ENCODE assay signal across 15 cellular contexts in genomic region chr10:18341063-18341462, GRCh38.
A peak's percentile ranks its signal among the peaks of the same experiment; 100 is the strongest.
DNase-seq lines count a peak whose midpoint lies in the region; ATAC-seq and TF ChIP-seq lines count a peak whose summit lies in the region.
"Had no signal": no experiment of that assay in that cellular context is flagged by ENCODE, and none has a peak within 500 bp of the region (broad histone marks: within the 10 kb centered on the region; RNA-seq: fewer than 3 reads in every experiment).

No MANE protein-coding gene starts in this region.

- no peak for ATAC-seq in HG03442 (IDR thresholded peaks at IDR 0.05; ENCODE audit: unreplicated experiment)
- no peak for ATAC-seq in GM21528 (IDR thresholded peaks at IDR 0.05; ENCODE audit: low FRiP score, unreplicated experiment)
- ATAC-seq: activated CD8-positive, alpha-beta memory T cell treated with anti-CD3 and anti-CD28 coated beads, Interleukin-2, amount 10 ng/mL, durations not matched to agents 7 days and 5 days; HCT116; stimulated activated naive CD8-positive, alpha-beta T cell treated with anti-CD3 and anti-CD28 coated beads, Interleukin-15, amount 100 ng/mL, for 72 hours had no signal

- H3K79me2 ChIP-seq in SK-N-SH (ENCODE audit: insufficient read depth): no peaks in the 10 kb centered on the region

- 28 to 29% methylated on average over 1 of the region's 1 CpG for WGBS in tibial nerve, 2 donors
- WGBS in SK-N-SH (ENCODE audit: low lambda C conversion rate): 67% methylated on average over 1 of the region's 1 CpG

- H4K20me1 ChIP-seq in SK-N-SH (ENCODE audit: insufficient read depth): no peaks in the 10 kb centered on the region

- H3K36me3 ChIP-seq in ascending aorta (no peaks in the 10 kb centered on the region), mucosa of rectum (ENCODE audit: control insufficient read depth in 2 of 2, insufficient read depth in 2 of 2, low read length in 2 of 2) (no peaks in the 10 kb centered on the region), tibial nerve (no peaks in the 10 kb centered on the region), SK-N-SH (replicated peaks in 1 of 2; ENCODE audit: control insufficient read depth in 1 of 2, insufficient read depth in 2 of 2, low read length in 1 of 2) (no peaks in the 10 kb centered on the region), HAP-1 (replicated peaks) (no peaks in the 10 kb centered on the region)
- H3K36me3 ChIP-seq: prostate gland, SJSA1 had no signal

- TF ChIP-seq EP300 in tibial nerve (IDR thresholded peaks at IDR 0.05): no peak
- no peak for TF ChIP-seq EP300 in SK-N-SH (IDR thresholded peaks at IDR 0.05; ENCODE audit: borderline replicate concordance in 1 of 2, low read depth in 1 of 2, low read length in 1 of 2)

- H3K27me3 ChIP-seq in ascending aorta (no peaks in the 10 kb centered on the region), mucosa of rectum (ENCODE audit: control insufficient read depth in 2 of 2, insufficient read depth in 2 of 2, low read length in 2 of 2) (no peaks in the 10 kb centered on the region), tibial nerve (no peaks in the 10 kb centered on the region), SK-N-SH (ENCODE audit: insufficient read depth) (no peaks in the 10 kb centered on the region), HAP-1 (ENCODE audit: low read depth) (no peaks in the 10 kb centered on the region)
- H3K27me3 ChIP-seq: SJSA1 had no signal

- no peaks in the 10 kb centered on the region for H3K4me1 ChIP-seq in ascending aorta
- no peaks in the 10 kb centered on the region for H3K4me1 ChIP-seq in mucosa of rectum (ENCODE audit: control insufficient read depth in 2 of 2, insufficient read depth in 2 of 2, low read length in 2 of 2)
- no peaks in the 10 kb centered on the region for H3K4me1 ChIP-seq in tibial nerve
- no peaks in the 10 kb centered on the region; a peak in 1 of 4 replicates for H3K4me1 ChIP-seq in SK-N-SH (ENCODE audit: control insufficient read depth in 1 of 2, insufficient read depth in 2 of 2, low read depth in 1 of 2, low read length in 1 of 2)
- peaks cover 8% of the 10 kb centered on the region for H3K4me1 ChIP-seq in HAP-1
- H3K4me1 ChIP-seq: prostate gland, SJSA1 had no signal

- in situ Hi-C loops in HAP-1 (cut with MboI; ENCODE audit: low sequenced_read_pairs): no loop called here

- no peak for TF ChIP-seq POLR2A in tibial nerve (IDR thresholded peaks at IDR 0.05)

- no peak for TF ChIP-seq CTCF in ascending aorta (IDR thresholded peaks at IDR 0.05)
- no peak for TF ChIP-seq CTCF in fibroblast of mammary gland (conservative IDR thresholded peaks at IDR 0.05; ENCODE audit: control insufficient read depth, insufficient read depth, low read depth, low read length)
- TF ChIP-seq CTCF in tibial nerve (IDR thresholded peaks at IDR 0.05): no peak
- TF ChIP-seq CTCF in SK-N-SH (IDR thresholded peaks at IDR 0.05): no peak

- TF ChIP-seq RAD21 in SK-N-SH (IDR thresholded peaks at IDR 0.05; ENCODE audit: low read length): no peak

- CTCF ChIA-PET in SK-N-SH (lab: Yijun Ruan, JAX): interaction anchor here (0.9 to 1.6 kb wide), 4 partner anchors 12 to 29 kb away, joined by 3 read pairs; no protein-coding TSS in a partner anchor

- H3K9me3 ChIP-seq in ascending aorta (no peaks in the 10 kb centered on the region), mucosa of rectum (ENCODE audit: control insufficient read depth in 2 of 2, low read length in 2 of 2) (no peaks in the 10 kb centered on the region), tibial nerve (no peaks in the 10 kb centered on the region), SK-N-SH (no peaks in the 10 kb centered on the region), HAP-1 (no peaks in the 10 kb centered on the region)
- H3K9me3 ChIP-seq: prostate gland, SJSA1 had no signal

- peak overlapping the region; percentile 40 to 58 for H3K4me3 ChIP-seq in ascending aorta
- peak overlapping the region; percentile 9 for H3K4me3 ChIP-seq in fibroblast of mammary gland (ENCODE audit: control insufficient read depth, low read depth, low read length)
- H3K4me3 ChIP-seq in mucosa of rectum (ENCODE audit: low read length in 2 of 2): peak overlapping the region; percentile 13 to 58
- H3K4me3 ChIP-seq in tibial nerve: peak overlapping the region in 3 of 4 donors; percentile 19 to 44 (median 30)
- H3K4me3 ChIP-seq in SK-N-SH (ENCODE audit: low read depth in 2 of 2, low read length in 1 of 2): no peak overlapping the region
- no peak overlapping the region for H3K4me3 ChIP-seq in HAP-1
- H3K4me3 ChIP-seq: SJSA1 had no signal

- no peak overlapping the region for H2AFZ ChIP-seq in SK-N-SH (ENCODE audit: low read depth)

- no peaks in the 10 kb centered on the region for H3K9me2 ChIP-seq in SK-N-SH

- intact Hi-C loops in ascending aorta (cut with DNase I): no loop called here

- POLR2A ChIA-PET in SK-N-SH (lab: Yijun Ruan, JAX): no interaction called here

- no peak for DNase-seq in ascending aorta (ENCODE audit: low spot score in 2 of 2)
- no peak for DNase-seq in fibroblast of mammary gland (ENCODE audit: low read depth)
- no peak for DNase-seq in tibial nerve (ENCODE audit: low spot score in 2 of 2)
- DNase-seq in SK-N-SH: no peak
- no peak for DNase-seq in HAP-1 (ENCODE audit: low spot score in 2 of 2)
- DNase-seq: activated CD8-positive, alpha-beta memory T cell treated with anti-CD3 and anti-CD28 coated beads, Interleukin-2, amount 10 ng/mL, durations not matched to agents 7 days and 5 days; activated naive CD4-positive, alpha-beta T cell treated with anti-CD3 and anti-CD28 coated beads, Interleukin-2, amount 10 ng/mL, durations not matched to agents 7 days and 5 days; CD4-positive, alpha-beta T cell; stimulated activated naive CD8-positive, alpha-beta T cell treated with anti-CD3 and anti-CD28 coated beads, Interleukin-15, amount 100 ng/mL, for 72 hours had no signal

- H3K9ac ChIP-seq in mucosa of rectum (ENCODE audit: low read depth in 1 of 2, low read length in 2 of 2): no peak overlapping the region
- H3K9ac ChIP-seq in SK-N-SH: no peak overlapping the region

- H3F3A ChIP-seq in SK-N-SH (replicated peaks; ENCODE audit: insufficient read depth): no peaks in the 10 kb centered on the region

- peak overlapping the region; percentile 50 to 72 for H3K27ac ChIP-seq in ascending aorta
- no peak overlapping the region for H3K27ac ChIP-seq in mucosa of rectum (ENCODE audit: low read depth in 2 of 2, low read length in 2 of 2)
- no peak overlapping the region for H3K27ac ChIP-seq in tibial nerve
- no peak overlapping the region for H3K27ac ChIP-seq in SK-N-SH (ENCODE audit: low read depth in 2 of 2, low read length in 1 of 2)
- H3K27ac ChIP-seq: prostate gland, SJSA1 had no signal

- H3K4me2 ChIP-seq in SK-N-SH: no peak overlapping the region

TF ChIP-seq in SK-N-SH, 30 proteins besides CTCF, POLR2A, EP300 and RAD21:
- TF ChIP-seq, protein P1, sequence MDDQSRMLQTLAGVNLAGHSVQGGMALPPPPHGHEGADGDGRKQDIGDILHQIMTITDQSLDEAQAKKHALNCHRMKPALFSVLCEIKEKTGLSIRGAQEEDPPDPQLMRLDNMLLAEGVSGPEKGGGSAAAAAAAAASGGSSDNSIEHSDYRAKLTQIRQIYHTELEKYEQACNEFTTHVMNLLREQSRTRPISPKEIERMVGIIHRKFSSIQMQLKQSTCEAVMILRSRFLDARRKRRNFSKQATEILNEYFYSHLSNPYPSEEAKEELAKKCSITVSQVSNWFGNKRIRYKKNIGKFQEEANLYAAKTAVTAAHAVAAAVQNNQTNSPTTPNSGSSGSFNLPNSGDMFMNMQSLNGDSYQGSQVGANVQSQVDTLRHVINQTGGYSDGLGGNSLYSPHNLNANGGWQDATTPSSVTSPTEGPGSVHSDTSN (IDR thresholded peaks at IDR 0.05): no peak
TF ChIP-seq in SK-N-SH: peak in this region for 0.

Comparison
In these comparisons a context has a peak if more than half of its experiments do, and no peak if none do; other contexts are left out.
1. H3K27ac ChIP-seq: peak in ascending aorta (2 of 2); none in mucosa of rectum (0 of 2), tibial nerve (0 of 4) and SK-N-SH (0 of 2).
2. H3K4me3 ChIP-seq: peak in ascending aorta (2 of 2), fibroblast of mammary gland (single experiment), mucosa of rectum (2 of 2) and tibial nerve (3 of 4); none in SK-N-SH (0 of 2) and HAP-1 (single experiment).